Comparison of ENCODE assay signal across 29 cellular contexts in genomic region chr2:2916621-2917020, GRCh38.
"Had no signal": no experiment of that assay in that cellular context is flagged by ENCODE, and none has a peak within 500 bp of the region (broad histone marks: within the 10 kb centered on the region; RNA-seq: fewer than 3 reads in every experiment).

No MANE protein-coding gene starts in this region.

- H3K4me3 ChIP-seq: adrenal gland, ascending aorta, body of pancreas, breast epithelium, cardiac muscle cell had no signal

- H3K36me3 ChIP-seq: adrenal gland, ascending aorta, brain microvascular endothelial cell, breast epithelium, cardiac muscle cell had no signal

- H3K27me3 ChIP-seq: adrenal gland, ascending aorta, body of pancreas, brain microvascular endothelial cell, breast epithelium, cardiac muscle cell had no signal

- DNase-seq: activated gamma-delta T cell; activated gamma-delta T cell treated with Interleukin-2 at 50 U/mL for 16 hours; activated naive CD4-positive, alpha-beta T cell; activated naive CD4-positive, alpha-beta T cell treated with anti-CD3 and anti-CD28 coated beads for 36 hours; activated naive CD4-positive, alpha-beta T cell treated with anti-CD3 and anti-CD28 coated beads, Interleukin-2, amount 10 ng/mL, durations not matched to agents 7 days and 5 days; activated naive CD4-positive, alpha-beta T cell treated with anti-CD3 and anti-CD28 coated beads, Interleukin-2, amount 50 U/mL, for 16 hours; activated naive CD4-positive, alpha-beta T cell treated with Interleukin-2 at 50 U/mL for 16 hours; activated naive CD8-positive, alpha-beta T cell treated with anti-CD3 and anti-CD28 coated beads for 36 hours; activated naive CD8-positive, alpha-beta T cell treated with anti-CD3 and anti-CD28 coated beads, Interleukin-2, amount 10 ng/mL, durations not matched to agents 7 days and 5 days; activated naive CD8-positive, alpha-beta T cell treated with anti-CD3 and anti-CD28 coated beads, Interleukin-2, amount 50 U/mL, for 24 hours; activated T-cell treated with anti-CD3 and anti-CD28 coated beads for 4 hours; activated T-cell treated with anti-CD3 and anti-CD28 coated beads, Interleukin-2, amount 50 U/mL, for 1 hour; activated T-cell treated with anti-CD3 and anti-CD28 coated beads, Interleukin-2, amount 50 U/mL, for 24 hours; activated T-cell treated with anti-CD3 and anti-CD28 coated beads, Interleukin-2, amount 50 U/mL, for 4 hours; activated T-cell treated with anti-CD3 and anti-CD28 coated beads, Interleukin-2, amount 50 U/mL, for 48 hours; activated T-cell treated with anti-CD3 and anti-CD28 coated beads, Interleukin-2, amount 50 U/mL, for 72 hours; amniotic stem cell; amygdala; anterior cingulate cortex; aorta; body of pancreas; brain microvascular endothelial cell; caudate nucleus; central memory CD4-positive, alpha-beta T cell; cerebellar nuclear complex had no signal

- H3K4me1 ChIP-seq: adrenal gland, ascending aorta, body of pancreas, breast epithelium had no signal

- H3K9me3 ChIP-seq: adrenal gland, ascending aorta, body of pancreas had no signal

- H3K27ac ChIP-seq: adrenal gland, ascending aorta, body of pancreas, brain microvascular endothelial cell, breast epithelium, cardiac muscle cell had no signal
